ENCODE assay signal across 2 cellular contexts in the genomic region with DNA sequence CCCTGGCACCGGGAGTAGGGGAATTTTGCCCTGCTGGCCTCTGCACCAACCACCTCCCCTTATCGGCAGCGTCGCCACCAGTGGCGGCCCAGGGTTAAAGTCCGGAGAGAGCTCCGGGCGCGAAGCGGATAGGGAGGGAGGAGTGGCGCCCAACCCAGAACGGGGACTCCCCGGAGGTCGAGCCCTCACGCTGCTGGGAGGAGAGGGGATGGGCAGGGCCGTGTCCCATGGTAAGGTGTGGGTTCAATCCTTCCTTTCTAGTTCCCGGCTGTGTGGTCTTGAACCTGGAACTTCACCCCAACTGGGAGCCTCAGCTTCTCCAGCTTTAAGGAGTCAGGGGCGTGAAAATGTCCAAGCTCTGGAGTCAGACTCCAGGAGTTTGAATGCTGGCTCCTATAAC.
TF ChIP-seq lines count a peak whose summit lies in the region.

No MANE protein-coding gene starts in this region.

TF ChIP-seq in IMR-90, 13 proteins besides CTCF, POLR2A, EP300 and RAD21:
- no peak for TF ChIP-seq MXI1 (IDR thresholded peaks at IDR 0.05; ENCODE audit: borderline replicate concordance, low read depth, low read length)
- TF ChIP-seq FOS (IDR thresholded peaks at IDR 0.05; ENCODE audit: low read depth, low read length) = no peak
- no peak for TF ChIP-seq BHLHE40 (IDR thresholded peaks at IDR 0.05; ENCODE audit: low read depth, low read length)
- no peak for TF ChIP-seq MAZ (IDR thresholded peaks at IDR 0.05; ENCODE audit: borderline replicate concordance, low read depth, low read length)
- TF ChIP-seq RFX5 (IDR thresholded peaks at IDR 0.05; ENCODE audit: low read depth, low read length) = no peak
- no peak for TF ChIP-seq RCOR1 (IDR thresholded peaks at IDR 0.05; ENCODE audit: insufficient replicate concordance, low read length)
- no peak for TF ChIP-seq CEBPB (IDR thresholded peaks at IDR 0.05; ENCODE audit: low read depth, low read length)
- TF ChIP-seq, protein P1, sequence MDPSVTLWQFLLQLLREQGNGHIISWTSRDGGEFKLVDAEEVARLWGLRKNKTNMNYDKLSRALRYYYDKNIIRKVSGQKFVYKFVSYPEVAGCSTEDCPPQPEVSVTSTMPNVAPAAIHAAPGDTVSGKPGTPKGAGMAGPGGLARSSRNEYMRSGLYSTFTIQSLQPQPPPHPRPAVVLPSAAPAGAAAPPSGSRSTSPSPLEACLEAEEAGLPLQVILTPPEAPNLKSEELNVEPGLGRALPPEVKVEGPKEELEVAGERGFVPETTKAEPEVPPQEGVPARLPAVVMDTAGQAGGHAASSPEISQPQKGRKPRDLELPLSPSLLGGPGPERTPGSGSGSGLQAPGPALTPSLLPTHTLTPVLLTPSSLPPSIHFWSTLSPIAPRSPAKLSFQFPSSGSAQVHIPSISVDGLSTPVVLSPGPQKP (IDR thresholded peaks at IDR 0.05; ENCODE audit: borderline replicate concordance, low read depth, low read length) = no peak

TF ChIP-seq in endothelial cell of umbilical vein, 7 proteins besides CTCF, POLR2A, EP300 and RAD21:
- TF ChIP-seq JUN (IDR thresholded peaks at IDR 0.05; ENCODE audit: borderline replicate concordance, insufficient read depth, insufficient read length, low read depth) (no peak), FOS (IDR thresholded peaks at IDR 0.05; ENCODE audit: borderline replicate concordance, insufficient read depth, low read length) (no peak), EZH2 (IDR thresholded peaks at IDR 0.05; ENCODE audit: borderline replicate concordance, low read depth, low read length, severe bottlenecking) (no peak), MYC (IDR thresholded peaks at IDR 0.05; ENCODE audit: low read depth, low read length) (no peak), POLR2AphosphoS5 (IDR thresholded peaks at IDR 0.05; ENCODE audit: insufficient read depth, low read depth, low read length) (no peak), MAX (IDR thresholded peaks at IDR 0.05; ENCODE audit: insufficient read depth, insufficient read length) (no peak)
